Comparison of ENCODE assay signal across 1 cellular context in the genomic region with DNA sequence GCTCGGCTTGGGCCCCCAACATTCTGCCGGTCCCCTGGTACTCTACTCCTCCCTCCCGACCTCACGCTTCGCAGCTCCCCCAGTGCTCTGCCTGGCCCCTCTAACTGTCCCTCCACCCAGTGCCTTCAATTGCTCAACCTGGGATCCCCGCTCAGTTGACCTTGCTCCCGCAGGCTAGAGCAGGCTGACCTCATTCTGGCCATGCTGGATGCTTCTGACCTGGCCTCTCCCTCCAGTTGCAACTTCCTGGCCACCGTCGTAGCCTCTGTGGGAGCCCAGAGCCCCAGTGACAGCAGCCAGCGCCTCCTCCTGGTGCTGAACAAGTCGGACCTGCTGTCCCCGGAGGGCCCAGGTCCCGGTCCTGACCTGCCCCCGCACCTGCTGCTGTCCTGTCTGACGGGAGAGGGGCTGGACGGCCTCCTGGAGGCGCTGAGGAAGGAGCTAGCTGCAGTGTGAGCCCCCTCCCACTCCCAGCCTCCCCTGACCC.
TF ChIP-seq lines count a peak whose summit lies in the region.

No MANE protein-coding gene starts in this region.

TF ChIP-seq in GM23338, 12 proteins besides CTCF, POLR2A, EP300 and RAD21 (continued from another document):
- TF ChIP-seq, protein P1, sequence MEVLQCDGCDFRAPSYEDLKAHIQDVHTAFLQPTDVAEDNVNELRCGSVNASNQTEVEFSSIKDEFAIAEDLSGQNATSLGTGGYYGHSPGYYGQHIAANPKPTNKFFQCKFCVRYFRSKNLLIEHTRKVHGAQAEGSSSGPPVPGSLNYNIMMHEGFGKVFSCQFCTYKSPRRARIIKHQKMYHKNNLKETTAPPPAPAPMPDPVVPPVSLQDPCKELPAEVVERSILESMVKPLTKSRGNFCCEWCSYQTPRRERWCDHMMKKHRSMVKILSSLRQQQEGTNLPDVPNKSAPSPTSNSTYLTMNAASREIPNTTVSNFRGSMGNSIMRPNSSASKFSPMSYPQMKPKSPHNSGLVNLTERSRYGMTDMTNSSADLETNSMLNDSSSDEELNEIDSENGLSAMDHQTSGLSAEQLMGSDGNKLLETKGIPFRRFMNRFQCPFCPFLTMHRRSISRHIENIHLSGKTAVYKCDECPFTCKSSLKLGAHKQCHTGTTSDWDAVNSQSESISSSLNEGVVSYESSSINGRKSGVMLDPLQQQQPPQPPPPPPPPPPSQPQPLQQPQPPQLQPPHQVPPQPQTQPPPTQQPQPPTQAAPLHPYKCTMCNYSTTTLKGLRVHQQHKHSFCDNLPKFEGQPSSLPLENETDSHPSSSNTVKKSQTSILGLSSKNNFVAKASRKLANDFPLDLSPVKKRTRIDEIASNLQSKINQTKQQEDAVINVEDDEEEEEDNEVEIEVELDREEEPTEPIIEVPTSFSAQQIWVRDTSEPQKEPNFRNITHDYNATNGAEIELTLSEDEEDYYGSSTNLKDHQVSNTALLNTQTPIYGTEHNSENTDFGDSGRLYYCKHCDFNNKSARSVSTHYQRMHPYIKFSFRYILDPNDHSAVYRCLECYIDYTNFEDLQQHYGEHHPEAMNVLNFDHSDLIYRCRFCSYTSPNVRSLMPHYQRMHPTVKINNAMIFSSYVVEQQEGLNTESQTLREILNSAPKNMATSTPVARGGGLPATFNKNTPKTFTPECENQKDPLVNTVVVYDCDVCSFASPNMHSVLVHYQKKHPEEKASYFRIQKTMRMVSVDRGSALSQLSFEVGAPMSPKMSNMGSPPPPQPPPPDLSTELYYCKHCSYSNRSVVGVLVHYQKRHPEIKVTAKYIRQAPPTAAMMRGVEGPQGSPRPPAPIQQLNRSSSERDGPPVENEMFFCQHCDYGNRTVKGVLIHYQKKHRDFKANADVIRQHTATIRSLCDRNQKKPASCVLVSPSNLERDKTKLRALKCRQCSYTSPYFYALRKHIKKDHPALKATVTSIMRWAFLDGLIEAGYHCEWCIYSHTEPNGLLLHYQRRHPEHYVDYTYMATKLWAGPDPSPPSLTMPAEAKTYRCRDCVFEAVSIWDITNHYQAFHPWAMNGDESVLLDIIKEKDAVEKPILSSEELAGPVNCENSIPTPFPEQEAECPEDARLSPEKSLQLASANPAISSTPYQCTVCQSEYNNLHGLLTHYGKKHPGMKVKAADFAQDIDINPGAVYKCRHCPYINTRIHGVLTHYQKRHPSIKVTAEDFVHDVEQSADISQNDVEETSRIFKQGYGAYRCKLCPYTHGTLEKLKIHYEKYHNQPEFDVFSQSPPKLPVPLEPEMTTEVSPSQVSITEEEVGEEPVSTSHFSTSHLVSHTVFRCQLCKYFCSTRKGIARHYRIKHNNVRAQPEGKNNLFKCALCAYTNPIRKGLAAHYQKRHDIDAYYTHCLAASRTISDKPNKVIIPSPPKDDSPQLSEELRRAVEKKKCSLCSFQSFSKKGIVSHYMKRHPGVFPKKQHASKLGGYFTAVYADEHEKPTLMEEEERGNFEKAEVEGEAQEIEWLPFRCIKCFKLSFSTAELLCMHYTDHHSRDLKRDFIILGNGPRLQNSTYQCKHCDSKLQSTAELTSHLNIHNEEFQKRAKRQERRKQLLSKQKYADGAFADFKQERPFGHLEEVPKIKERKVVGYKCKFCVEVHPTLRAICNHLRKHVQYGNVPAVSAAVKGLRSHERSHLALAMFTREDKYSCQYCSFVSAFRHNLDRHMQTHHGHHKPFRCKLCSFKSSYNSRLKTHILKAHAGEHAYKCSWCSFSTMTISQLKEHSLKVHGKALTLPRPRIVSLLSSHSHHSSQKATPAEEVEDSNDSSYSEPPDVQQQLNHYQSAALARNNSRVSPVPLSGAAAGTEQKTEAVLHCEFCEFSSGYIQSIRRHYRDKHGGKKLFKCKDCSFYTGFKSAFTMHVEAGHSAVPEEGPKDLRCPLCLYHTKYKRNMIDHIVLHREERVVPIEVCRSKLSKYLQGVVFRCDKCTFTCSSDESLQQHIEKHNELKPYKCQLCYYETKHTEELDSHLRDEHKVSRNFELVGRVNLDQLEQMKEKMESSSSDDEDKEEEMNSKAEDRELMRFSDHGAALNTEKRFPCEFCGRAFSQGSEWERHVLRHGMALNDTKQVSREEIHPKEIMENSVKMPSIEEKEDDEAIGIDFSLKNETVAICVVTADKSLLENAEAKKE (CRISPR knock-in tag; IDR thresholded peaks at IDR 0.05), result no peak
- TF ChIP-seq NANOG (IDR thresholded peaks at IDR 0.05; ENCODE audit: borderline replicate concordance), result no peak
- no peak for TF ChIP-seq STAT1 (IDR thresholded peaks at IDR 0.05; ENCODE audit: unreplicated experiment)
- no peak for TF ChIP-seq ZNF331 (CRISPR knock-in tag; IDR thresholded peaks at IDR 0.05; ENCODE audit: low read depth)
- no peak for TF ChIP-seq EZH2phosphoT487 (IDR thresholded peaks at IDR 0.05; ENCODE audit: unreplicated experiment)
- TF ChIP-seq, protein P2, sequence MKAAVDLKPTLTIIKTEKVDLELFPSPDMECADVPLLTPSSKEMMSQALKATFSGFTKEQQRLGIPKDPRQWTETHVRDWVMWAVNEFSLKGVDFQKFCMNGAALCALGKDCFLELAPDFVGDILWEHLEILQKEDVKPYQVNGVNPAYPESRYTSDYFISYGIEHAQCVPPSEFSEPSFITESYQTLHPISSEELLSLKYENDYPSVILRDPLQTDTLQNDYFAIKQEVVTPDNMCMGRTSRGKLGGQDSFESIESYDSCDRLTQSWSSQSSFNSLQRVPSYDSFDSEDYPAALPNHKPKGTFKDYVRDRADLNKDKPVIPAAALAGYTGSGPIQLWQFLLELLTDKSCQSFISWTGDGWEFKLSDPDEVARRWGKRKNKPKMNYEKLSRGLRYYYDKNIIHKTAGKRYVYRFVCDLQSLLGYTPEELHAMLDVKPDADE (IDR thresholded peaks at IDR 0.05), result no peak
- TF ChIP-seq EZH2 (IDR thresholded peaks at IDR 0.05; ENCODE audit: low read depth, unreplicated experiment), result no peak
TF ChIP-seq in GM23338: peak in this region for 0.
